19 cellular contexts compared by ENCODE assay signal in genomic region chr17:28756025-28756804, GRCh38. TPM values are rescaled to one million over a fixed set of nuclear protein-coding genes. Genes with fewer than 3 reads are reported as not detected.
DNase-seq lines count a peak whose midpoint lies in the region; ATAC-seq, FAIRE-seq and TF ChIP-seq lines count a peak whose summit lies in the region.
"Had no signal": no experiment of that assay in that cellular context is flagged by ENCODE, and none has a peak within 500 bp of the region (broad histone marks: within the 10 kb centered on the region; RNA-seq: fewer than 3 reads in every experiment).

No MANE protein-coding gene starts in this region.

- H4K20me1 ChIP-seq in HepG2 (ENCODE audit: insufficient read depth, low read length): no peaks in the 10 kb centered on the region

- POLR2A ChIA-PET in HepG2 (lab: Yijun Ruan, JAX): interaction anchor here (0.7 kb wide), 1 partner anchor 89 kb away, joined by 3 read pairs; no protein-coding TSS in a partner anchor

- no peaks in the 10 kb centered on the region for H3K4me1 ChIP-seq in HepG2 (ENCODE audit: insufficient read depth, low read length)

- no peaks in the 10 kb centered on the region for H3K4me1 Mint-ChIP-seq in activated naive CD4-positive, alpha-beta T cell treated with anti-CD3 and anti-CD28 coated beads for 36 hours (ENCODE audit: low read depth)
- no peaks in the 10 kb centered on the region for H3K4me1 Mint-ChIP-seq in activated naive CD4-positive, alpha-beta T cell treated with anti-CD3 and anti-CD28 coated beads, Interleukin-2, amount 50 U/mL, for 24 hours

- H3K9me3 Mint-ChIP-seq in activated naive CD4-positive, alpha-beta T cell treated with anti-CD3 and anti-CD28 coated beads for 36 hours: no peaks in the 10 kb centered on the region
- no peaks in the 10 kb centered on the region for H3K9me3 Mint-ChIP-seq in activated naive CD4-positive, alpha-beta T cell treated with anti-CD3 and anti-CD28 coated beads, Interleukin-2, amount 50 U/mL, for 24 hours
- H3K9me3 Mint-ChIP-seq: CD14-positive monocyte; effector memory CD8-positive, alpha-beta T cell had no signal

- H3K79me2 ChIP-seq in HepG2 (ENCODE audit: insufficient read depth, low read length): no peaks in the 10 kb centered on the region

- no peak overlapping the region for H2AFZ ChIP-seq in HepG2 (ENCODE audit: low read length)

- TF ChIP-seq RAD21 in HepG2 (CRISPR knock-in tag; IDR thresholded peaks at IDR 0.05): no peak

- no peak for TF ChIP-seq CTCF in HepG2 (CRISPR knock-in tag; IDR thresholded peaks at IDR 0.05)

- peaks cover 24 to 34% of the 10 kb centered on the region in 2 experiments for H3K36me3 ChIP-seq in HepG2 (replicated peaks in 1 of 2; ENCODE audit: control insufficient read depth in 1 of 2, insufficient read depth in 2 of 2, low read length in 2 of 2)

- ATAC-seq in HepG2: peak; percentile 3; the same call in 2 of the 3 replicates
- no peak for ATAC-seq in HG03045 (IDR thresholded peaks at IDR 0.05; ENCODE audit: unreplicated experiment)
- ATAC-seq in HG03571 (IDR thresholded peaks at IDR 0.05; ENCODE audit: unreplicated experiment): no peak
- ATAC-seq: effector memory CD8-positive, alpha-beta T cell; heart right ventricle had no signal

- TF ChIP-seq POLR2A in HepG2 (IDR thresholded peaks at IDR 0.05; ENCODE audit: insufficient read depth in 1 of 2, low read depth in 2 of 2, low read length in 2 of 2): no peak; a peak in 1 of 4 replicates
- TF ChIP-seq POLR2A in erythroblast (IDR thresholded peaks at IDR 0.05; ENCODE audit: low read length): no peak

- H3K27me3 ChIP-seq in HepG2 (ENCODE audit: control insufficient read depth in 1 of 2, insufficient read depth in 2 of 2, low read length in 2 of 2): no peaks in the 10 kb centered on the region
- H3K27me3 ChIP-seq: heart right ventricle, thyroid gland had no signal

- no peak overlapping the region for H3K4me3 ChIP-seq in HepG2 (replicated peaks in 1 of 3; ENCODE audit: insufficient read depth in 1 of 3, low read depth in 2 of 3, low read length in 3 of 3)
- H3K4me3 ChIP-seq: heart right ventricle, thyroid gland had no signal

- peaks cover 13% of the 10 kb centered on the region for H3K36me3 Mint-ChIP-seq in activated naive CD4-positive, alpha-beta T cell treated with anti-CD3 and anti-CD28 coated beads for 36 hours (ENCODE audit: low read depth)
- peaks cover 13% of the 10 kb centered on the region for H3K36me3 Mint-ChIP-seq in activated naive CD4-positive, alpha-beta T cell treated with anti-CD3 and anti-CD28 coated beads, Interleukin-2, amount 50 U/mL, for 24 hours

- CTCF ChIA-PET in activated naive CD4-positive, alpha-beta T cell treated with anti-CD3 and anti-CD28 coated beads for 36 hours (lab: Charles Lee): interaction anchor here (0.8 to 1.4 kb wide), 2 partner anchors 9 to 29 kb away, joined by 10 to 12 read pairs; no protein-coding TSS in a partner anchor
- CTCF ChIA-PET in HepG2 (lab: Yijun Ruan, JAX; ENCODE audit: low intra/inter-chr PET ratio, low total read pairs): no interaction called here

- DNase-seq in activated naive CD4-positive, alpha-beta T cell treated with anti-CD3 and anti-CD28 coated beads for 36 hours: no peak
- no peak for DNase-seq in activated naive CD4-positive, alpha-beta T cell (lab: John Stamatoyannopoulos, UW)
- no peak for DNase-seq in HepG2 (ENCODE audit: low spot score)
- DNase-seq in erythroblast (lab: John Stamatoyannopoulos, UW): no peak
- DNase-seq in stimulated activated CD8-positive, alpha-beta memory T cell treated with anti-CD3 and anti-CD28 coated beads, Interleukin-4, amount 100 ng/mL, for 48 hours: no peak
- DNase-seq: activated CD4-positive, alpha-beta T cell treated with anti-CD3 and anti-CD28 coated beads, Interleukin-2, amount 50 U/mL, for 4 hours; activated T-cell treated with anti-CD3 and anti-CD28 coated beads, Interleukin-2, amount 50 U/mL, for 1 hour; DMS79 treated with DMSO at 0.1 percent for 48 hours; effector memory CD8-positive, alpha-beta T cell; GOT3; heart right ventricle; MV-4-11; NCI-H1930; NCI-H510A; thyroid gland had no signal

- H3K27me3 Mint-ChIP-seq in activated naive CD4-positive, alpha-beta T cell treated with anti-CD3 and anti-CD28 coated beads for 36 hours (ENCODE audit: low read depth): no peaks in the 10 kb centered on the region
- H3K27me3 Mint-ChIP-seq in activated naive CD4-positive, alpha-beta T cell treated with anti-CD3 and anti-CD28 coated beads, Interleukin-2, amount 50 U/mL, for 24 hours: no peaks in the 10 kb centered on the region
- H3K27me3 Mint-ChIP-seq: effector memory CD8-positive, alpha-beta T cell had no signal

- BruUV-seq in HepG2 (replicated peaks; lab: Mats Ljungman, UMichigan): no TSS peak

- H3K9ac ChIP-seq in HepG2 (ENCODE audit: insufficient read depth, low read depth, low read length): no peak overlapping the region

- H3K4me3 Mint-ChIP-seq in activated naive CD4-positive, alpha-beta T cell treated with anti-CD3 and anti-CD28 coated beads for 36 hours: no peak overlapping the region
- no peak overlapping the region for H3K4me3 Mint-ChIP-seq in activated naive CD4-positive, alpha-beta T cell treated with anti-CD3 and anti-CD28 coated beads, Interleukin-2, amount 50 U/mL, for 24 hours
- H3K4me3 Mint-ChIP-seq: CD14-positive monocyte; effector memory CD8-positive, alpha-beta T cell had no signal

- intact Hi-C loops in activated naive CD4-positive, alpha-beta T cell treated with anti-CD3 and anti-CD28 coated beads for 36 hours (cut with micrococcal nuclease): no loop called here
- intact Hi-C loops in HepG2 (cut with micrococcal nuclease; ENCODE audit: unreplicated experiment): no loop called here

- H3K27ac Mint-ChIP-seq in activated naive CD4-positive, alpha-beta T cell treated with anti-CD3 and anti-CD28 coated beads for 36 hours: peak overlapping the region; percentile 54
- peak overlapping the region; percentile 68 for H3K27ac Mint-ChIP-seq in activated naive CD4-positive, alpha-beta T cell treated with anti-CD3 and anti-CD28 coated beads, Interleukin-2, amount 50 U/mL, for 24 hours

- H3K9me3 ChIP-seq in HepG2 (ENCODE audit: low read length): no peaks in the 10 kb centered on the region
- H3K9me3 ChIP-seq: heart right ventricle, thyroid gland had no signal

- in situ Hi-C loops in HepG2 (cut with HindIII; ENCODE audit: extremely low pct_ligation_motif_present, low pct_unique_long_range_greater_than_20kb): no loop called here

- no peak for FAIRE-seq in HepG2 (lab: Jason Lieb, UNC)

- TF ChIP-seq EP300 in HepG2 (IDR thresholded peaks at IDR 0.05; ENCODE audit: low read depth in 2 of 2, low read length in 2 of 2) (no peak), HepG2 (CRISPR knock-in tag; IDR thresholded peaks at IDR 0.05; ENCODE audit: borderline replicate concordance) (no peak)

- WGBS in HepG2 (ENCODE audit: low lambda C conversion rate): 97% methylated on average over 5 of the region's 5 CpGs

- H3K4me2 ChIP-seq in HepG2 (ENCODE audit: low read depth, low read length): no peak overlapping the region

- H3K27ac ChIP-seq in HepG2 (ENCODE audit: extremely low read length, insufficient read depth, low read length): no peak overlapping the region
- H3K27ac ChIP-seq: heart right ventricle, thyroid gland had no signal

RNA-seq across cellular contexts. Expression of gene TRAF4, which starts 12.4 kb away (rescaled TPM):
- total RNA-seq in activated naive CD4-positive, alpha-beta T cell treated with anti-CD3 and anti-CD28 coated beads for 36 hours: 10 to 100 TPM; 75.9 to 80.4 TPM
- 56.6 and 89.9 TPM in 2 replicates for total RNA-seq in HepG2 (2016; rRNA removed; fragmentation: Illumina TruSeq; extraction: Trizol)
- 106 and 119 TPM in 2 replicates for total RNA-seq in HepG2 (2016; cell fraction: cytosol; rRNA removed; fragmentation: Illumina TruSeq; extraction: Trizol; ENCODE audit: low read depth)
- 49.2 and 95.4 TPM in 2 replicates for total RNA-seq in HepG2 (2016; cell fraction: insoluble cytoplasmic fraction; rRNA removed; fragmentation: Illumina TruSeq; extraction: Trizol)
- total RNA-seq in HepG2 (2016; cell fraction: membrane; rRNA removed; fragmentation: Illumina TruSeq; extraction: Trizol): 159 and 170 TPM in 2 replicates
- total RNA-seq in HepG2 (2016; cell fraction: nucleus; rRNA removed; fragmentation: Illumina TruSeq; extraction: Trizol): 106 and 121 TPM in 2 replicates
- polyA plus RNA-seq in HepG2 (2011; rRNA removed): 86.0 and 108 TPM in 2 replicates
- 63.5 and 85.7 TPM in 2 replicates for polyA plus RNA-seq in HepG2 (2011; cell fraction: cytosol; rRNA removed)
- 436 and 553 TPM in 2 replicates for polyA plus RNA-seq in HepG2 (2011; cell fraction: nucleus; rRNA removed)
- 35.8 and 50.8 TPM in 2 replicates for polyA plus RNA-seq in HepG2 (2012)
- 89.5 and 97.9 TPM in 2 replicates for polyA plus RNA-seq in HepG2 (2016; cell fraction: cytosol; fragmentation: Illumina TruSeq; extraction: Trizol; ENCODE audit: low read depth)
- polyA plus RNA-seq in HepG2 (2016; cell fraction: insoluble cytoplasmic fraction; fragmentation: Illumina TruSeq; extraction: Trizol; ENCODE audit: low read depth): 56.9 and 70.9 TPM in 2 replicates
- 144 TPM in 2 replicates for polyA plus RNA-seq in HepG2 (2016; cell fraction: membrane; fragmentation: Illumina TruSeq; extraction: Trizol; ENCODE audit: low read depth)
- polyA plus RNA-seq in HepG2 (2016; cell fraction: nucleus; fragmentation: Illumina TruSeq; extraction: Trizol; ENCODE audit: insufficient read depth, low read depth): 269 and 270 TPM in 2 replicates
- polyA minus RNA-seq in HepG2 (2011; rRNA and poly(A)+ RNA removed; ENCODE audit: low replicate concordance): 250 and 264 TPM in 2 replicates
- polyA minus RNA-seq in HepG2 (2011; cell fraction: cytosol; rRNA and poly(A)+ RNA removed): 43.5 and 58.9 TPM in 2 replicates
- 197 TPM in 2 replicates for polyA minus RNA-seq in HepG2 (2011; cell fraction: nucleus; rRNA and poly(A)+ RNA removed)

RNA-seq across cellular contexts. Expression of gene NEK8, which starts 27.6 kb away (rescaled TPM):
- 1 to 10 TPM; 3.1 to 3.2 TPM for total RNA-seq in activated naive CD4-positive, alpha-beta T cell treated with anti-CD3 and anti-CD28 coated beads for 36 hours
- 4.3 and 5.8 TPM in 2 replicates for total RNA-seq in HepG2 (2016; rRNA removed; fragmentation: Illumina TruSeq; extraction: Trizol)
- total RNA-seq in HepG2 (2016; cell fraction: cytosol; rRNA removed; fragmentation: Illumina TruSeq; extraction: Trizol; ENCODE audit: low read depth): 2.1 and 2.5 TPM in 2 replicates
- 4.6 and 5.8 TPM in 2 replicates for total RNA-seq in HepG2 (2016; cell fraction: insoluble cytoplasmic fraction; rRNA removed; fragmentation: Illumina TruSeq; extraction: Trizol)
- total RNA-seq in HepG2 (2016; cell fraction: membrane; rRNA removed; fragmentation: Illumina TruSeq; extraction: Trizol): 2.2 and 2.8 TPM in 2 replicates
- 7.2 and 8.5 TPM in 2 replicates for total RNA-seq in HepG2 (2016; cell fraction: nucleus; rRNA removed; fragmentation: Illumina TruSeq; extraction: Trizol)
- polyA plus RNA-seq in HepG2 (2011; rRNA removed): 13.5 and 15.6 TPM in 2 replicates
- polyA plus RNA-seq in HepG2 (2011; cell fraction: cytosol; rRNA removed): 6.9 and 8.5 TPM in 2 replicates
- 30.2 and 33.0 TPM in 2 replicates for polyA plus RNA-seq in HepG2 (2011; cell fraction: nucleus; rRNA removed)
- polyA plus RNA-seq in HepG2 (2012): 5.5 and 5.8 TPM in 2 replicates
- 0.73 and 0.88 TPM in 2 replicates for polyA plus RNA-seq in HepG2 (2016; cell fraction: cytosol; fragmentation: Illumina TruSeq; extraction: Trizol; ENCODE audit: low read depth)
- 4.8 and 5.9 TPM in 2 replicates for polyA plus RNA-seq in HepG2 (2016; cell fraction: insoluble cytoplasmic fraction; fragmentation: Illumina TruSeq; extraction: Trizol; ENCODE audit: low read depth)
- 1.9 and 2.3 TPM in 2 replicates for polyA plus RNA-seq in HepG2 (2016; cell fraction: membrane; fragmentation: Illumina TruSeq; extraction: Trizol; ENCODE audit: low read depth)
- polyA plus RNA-seq in HepG2 (2016; cell fraction: nucleus; fragmentation: Illumina TruSeq; extraction: Trizol; ENCODE audit: insufficient read depth, low read depth): 20.8 and 23.8 TPM in 2 replicates
- polyA minus RNA-seq in HepG2 (2011; rRNA and poly(A)+ RNA removed; ENCODE audit: low replicate concordance): 21.9 and 30.0 TPM in 2 replicates
- polyA minus RNA-seq in HepG2 (2011; cell fraction: cytosol; rRNA and poly(A)+ RNA removed): 1.8 and 2.3 TPM in 2 replicates
- 18.7 and 19.6 TPM in 2 replicates for polyA minus RNA-seq in HepG2 (2011; cell fraction: nucleus; rRNA and poly(A)+ RNA removed)

RNA-seq across cellular contexts. Expression of gene TLCD1, which starts 30.2 kb away (rescaled TPM):
- 1 to 10 TPM; 4.0 to 4.6 TPM for total RNA-seq in activated naive CD4-positive, alpha-beta T cell treated with anti-CD3 and anti-CD28 coated beads for 36 hours
- 9.6 and 19.6 TPM in 2 replicates for total RNA-seq in HepG2 (2016; rRNA removed; fragmentation: Illumina TruSeq; extraction: Trizol)
- total RNA-seq in HepG2 (2016; cell fraction: cytosol; rRNA removed; fragmentation: Illumina TruSeq; extraction: Trizol; ENCODE audit: low read depth): 10.7 and 11.5 TPM in 2 replicates
- total RNA-seq in HepG2 (2016; cell fraction: insoluble cytoplasmic fraction; rRNA removed; fragmentation: Illumina TruSeq; extraction: Trizol): 10.3 and 16.0 TPM in 2 replicates
- total RNA-seq in HepG2 (2016; cell fraction: membrane; rRNA removed; fragmentation: Illumina TruSeq; extraction: Trizol): 10.0 and 16.0 TPM in 2 replicates
- total RNA-seq in HepG2 (2016; cell fraction: nucleus; rRNA removed; fragmentation: Illumina TruSeq; extraction: Trizol): 9.9 and 10.3 TPM in 2 replicates
- polyA plus RNA-seq in HepG2 (2011; rRNA removed): 14.9 and 18.1 TPM in 2 replicates
- 20.9 and 25.5 TPM in 2 replicates for polyA plus RNA-seq in HepG2 (2011; cell fraction: cytosol; rRNA removed)
- 6.9 and 8.8 TPM in 2 replicates for polyA plus RNA-seq in HepG2 (2011; cell fraction: nucleus; rRNA removed)
- polyA plus RNA-seq in HepG2 (2012): 10.5 and 12.7 TPM in 2 replicates
- 11.3 and 18.1 TPM in 2 replicates for polyA plus RNA-seq in HepG2 (2016; cell fraction: cytosol; fragmentation: Illumina TruSeq; extraction: Trizol; ENCODE audit: low read depth)
- polyA plus RNA-seq in HepG2 (2016; cell fraction: insoluble cytoplasmic fraction; fragmentation: Illumina TruSeq; extraction: Trizol; ENCODE audit: low read depth): 10.2 and 11.3 TPM in 2 replicates
- polyA plus RNA-seq in HepG2 (2016; cell fraction: membrane; fragmentation: Illumina TruSeq; extraction: Trizol; ENCODE audit: low read depth): 11.2 and 17.1 TPM in 2 replicates
- 24.7 and 27.8 TPM in 2 replicates for polyA plus RNA-seq in HepG2 (2016; cell fraction: nucleus; fragmentation: Illumina TruSeq; extraction: Trizol; ENCODE audit: insufficient read depth, low read depth)
- polyA minus RNA-seq in HepG2 (2011; rRNA and poly(A)+ RNA removed; ENCODE audit: low replicate concordance): 20.6 and 67.0 TPM in 2 replicates
- polyA minus RNA-seq in HepG2 (2011; cell fraction: cytosol; rRNA and poly(A)+ RNA removed): 5.7 and 8.6 TPM in 2 replicates
- polyA minus RNA-seq in HepG2 (2011; cell fraction: nucleus; rRNA and poly(A)+ RNA removed): 6.7 TPM in 2 replicates
- polyA plus RNA-seq: CD14-positive monocyte had no signal

RNA-seq across cellular contexts. Expression of gene RPL23A, which starts 36.4 kb away (rescaled TPM):
- 1,000 to 10,000 TPM; 2,756 to 2,921 TPM for total RNA-seq in activated naive CD4-positive, alpha-beta T cell treated with anti-CD3 and anti-CD28 coated beads for 36 hours
- 1,771 and 1,936 TPM in 2 replicates for total RNA-seq in HepG2 (2016; rRNA removed; fragmentation: Illumina TruSeq; extraction: Trizol)
- 2,822 and 3,167 TPM in 2 replicates for total RNA-seq in HepG2 (2016; cell fraction: cytosol; rRNA removed; fragmentation: Illumina TruSeq; extraction: Trizol; ENCODE audit: low read depth)
- total RNA-seq in HepG2 (2016; cell fraction: insoluble cytoplasmic fraction; rRNA removed; fragmentation: Illumina TruSeq; extraction: Trizol): 1,674 and 1,907 TPM in 2 replicates
- total RNA-seq in HepG2 (2016; cell fraction: membrane; rRNA removed; fragmentation: Illumina TruSeq; extraction: Trizol): 3,777 and 4,030 TPM in 2 replicates
- total RNA-seq in HepG2 (2016; cell fraction: nucleus; rRNA removed; fragmentation: Illumina TruSeq; extraction: Trizol): 614 and 698 TPM in 2 replicates
- 1,550 and 1,876 TPM in 2 replicates for polyA plus RNA-seq in HepG2 (2011; rRNA removed)
- polyA plus RNA-seq in HepG2 (2011; cell fraction: cytosol; rRNA removed): 799 and 1,152 TPM in 2 replicates
- polyA plus RNA-seq in HepG2 (2011; cell fraction: nucleus; rRNA removed): 254 and 402 TPM in 2 replicates
- 2,570 and 3,235 TPM in 2 replicates for polyA plus RNA-seq in HepG2 (2012)
- polyA plus RNA-seq in HepG2 (2016; cell fraction: cytosol; fragmentation: Illumina TruSeq; extraction: Trizol; ENCODE audit: low read depth): 2,876 and 3,535 TPM in 2 replicates
- 1,761 and 1,897 TPM in 2 replicates for polyA plus RNA-seq in HepG2 (2016; cell fraction: insoluble cytoplasmic fraction; fragmentation: Illumina TruSeq; extraction: Trizol; ENCODE audit: low read depth)
- 3,540 and 3,833 TPM in 2 replicates for polyA plus RNA-seq in HepG2 (2016; cell fraction: membrane; fragmentation: Illumina TruSeq; extraction: Trizol; ENCODE audit: low read depth)
- polyA plus RNA-seq in HepG2 (2016; cell fraction: nucleus; fragmentation: Illumina TruSeq; extraction: Trizol; ENCODE audit: insufficient read depth, low read depth): 1,018 and 1,064 TPM in 2 replicates
- polyA minus RNA-seq in HepG2 (2011; rRNA and poly(A)+ RNA removed; ENCODE audit: low replicate concordance): 414 and 1,016 TPM in 2 replicates
- polyA minus RNA-seq in HepG2 (2011; cell fraction: cytosol; rRNA and poly(A)+ RNA removed): 538 and 592 TPM in 2 replicates
- polyA minus RNA-seq in HepG2 (2011; cell fraction: nucleus; rRNA and poly(A)+ RNA removed): 303 and 433 TPM in 2 replicates

RNA-seq across cellular contexts. Expression of gene RAB34, which starts 38.5 kb away (rescaled TPM):
- total RNA-seq in activated naive CD4-positive, alpha-beta T cell treated with anti-CD3 and anti-CD28 coated beads for 36 hours: 10 to 100 TPM; 10.2 to 12.3 TPM
- 0.49 TPM in 1 of 2 replicates, not detected in the other for total RNA-seq in HepG2 (2016; rRNA removed; fragmentation: Illumina TruSeq; extraction: Trizol)
- not detected in 2 replicates for total RNA-seq in HepG2 (2016; cell fraction: cytosol; rRNA removed; fragmentation: Illumina TruSeq; extraction: Trizol; ENCODE audit: low read depth)
- 0.17 TPM in 1 of 2 replicates, not detected in the other for total RNA-seq in HepG2 (2016; cell fraction: insoluble cytoplasmic fraction; rRNA removed; fragmentation: Illumina TruSeq; extraction: Trizol)
- 0.41 TPM in 1 of 2 replicates, not detected in the other for total RNA-seq in HepG2 (2016; cell fraction: membrane; rRNA removed; fragmentation: Illumina TruSeq; extraction: Trizol)
- not detected in 2 replicates for total RNA-seq in HepG2 (2016; cell fraction: nucleus; rRNA removed; fragmentation: Illumina TruSeq; extraction: Trizol)
- polyA plus RNA-seq in HepG2 (2011; rRNA removed): not detected in 2 replicates
- 0.16 and 0.24 TPM in 2 replicates for polyA plus RNA-seq in HepG2 (2011; cell fraction: cytosol; rRNA removed)
- 0.31 and 0.50 TPM in 2 replicates for polyA plus RNA-seq in HepG2 (2011; cell fraction: nucleus; rRNA removed)
- not detected in 2 replicates for polyA plus RNA-seq in HepG2 (2012)
- not detected in 2 replicates for polyA plus RNA-seq in HepG2 (2016; cell fraction: cytosol; fragmentation: Illumina TruSeq; extraction: Trizol; ENCODE audit: low read depth)
- polyA plus RNA-seq in HepG2 (2016; cell fraction: insoluble cytoplasmic fraction; fragmentation: Illumina TruSeq; extraction: Trizol; ENCODE audit: low read depth): 0.43 TPM in 1 of 2 replicates, not detected in the other
- polyA plus RNA-seq in HepG2 (2016; cell fraction: membrane; fragmentation: Illumina TruSeq; extraction: Trizol; ENCODE audit: low read depth): not detected in 2 replicates
- 1.2 TPM in 1 of 2 replicates, not detected in the other for polyA plus RNA-seq in HepG2 (2016; cell fraction: nucleus; fragmentation: Illumina TruSeq; extraction: Trizol; ENCODE audit: insufficient read depth, low read depth)
- 0.36 and 236 TPM in 2 replicates for polyA minus RNA-seq in HepG2 (2011; rRNA and poly(A)+ RNA removed; ENCODE audit: low replicate concordance)
- 1.6 and 2.4 TPM in 2 replicates for polyA minus RNA-seq in HepG2 (2011; cell fraction: cytosol; rRNA and poly(A)+ RNA removed)
- polyA minus RNA-seq in HepG2 (2011; cell fraction: nucleus; rRNA and poly(A)+ RNA removed): 0.52 and 0.62 TPM in 2 replicates
